Comparison of ENCODE assay signal across 8 cellular contexts in genomic region chrX:104165894-104166734, GRCh38. TPM values are rescaled to one million over a fixed set of nuclear protein-coding genes. Genes with fewer than 3 reads are reported as not detected.
DNase-seq lines count a peak whose midpoint lies in the region; ATAC-seq and TF ChIP-seq lines count a peak whose summit lies in the region.

TSS of gene FAM199X (plus strand) at chrX:104166453. CDS start at chrX:104166786, 333 bp downstream.

- H3K27ac Mint-ChIP-seq in activated naive CD4-positive, alpha-beta T cell treated with anti-CD3 and anti-CD28 coated beads, Interleukin-2, amount 50 U/mL, for 72 hours: peak within 1 kb of the TSS; percentile 66 to 81
- H3K27ac Mint-ChIP-seq in osteocyte (ENCODE audit: unreplicated experiment): peak within 1 kb of the TSS; percentile 90

- ATAC-seq in HG02610 (IDR thresholded peaks at IDR 0.05; ENCODE audit: unreplicated experiment): peak; percentile 98
- peak; percentile 97 for ATAC-seq in SK-N-SH treated with all-trans-retinoic acid at 6 μM for 48 hours
- ATAC-seq in activated naive CD4-positive, alpha-beta T cell treated with anti-CD3 and anti-CD28 coated beads, Interleukin-2, amount 50 U/mL, for 72 hours: peak; percentile 95 to 98
- ATAC-seq in thoracic aorta (ENCODE audit: insufficient number of reproducible peaks, low FRiP score, low read depth): peak; percentile 91

- no peaks in the 10 kb centered on the region for H3K27me3 Mint-ChIP-seq in osteocyte (ENCODE audit: unreplicated experiment)

- peaks cover 21% of the 10 kb centered on the region for H3K4me1 Mint-ChIP-seq in osteocyte (ENCODE audit: unreplicated experiment)

- TF ChIP-seq CTCF in GM12864 (IDR thresholded peaks at IDR 0.05; ENCODE audit: low read depth, low read length, missing control alignments) (peak; percentile 50), osteocyte (IDR thresholded peaks at IDR 0.05) (peak; percentile 73), thoracic aorta (IDR thresholded peaks at IDR 0.05) (peak; percentile 69)

- H3K27ac ChIP-seq in thoracic aorta: peak within 1 kb of the TSS; percentile 75 to 82

- no peaks in the 10 kb centered on the region for H3K9me3 Mint-ChIP-seq in activated naive CD4-positive, alpha-beta T cell treated with anti-CD3 and anti-CD28 coated beads, Interleukin-2, amount 50 U/mL, for 72 hours
- no peaks in the 10 kb centered on the region for H3K9me3 Mint-ChIP-seq in osteocyte (ENCODE audit: unreplicated experiment)

- H3K4me3 Mint-ChIP-seq in osteocyte (ENCODE audit: unreplicated experiment): peak within 1 kb of the TSS; percentile 81

- H3K9me3 ChIP-seq in thoracic aorta: no peaks in the 10 kb centered on the region

- H3K36me3 ChIP-seq in thoracic aorta: no peaks in the 10 kb centered on the region

- H3K36me3 Mint-ChIP-seq in activated naive CD4-positive, alpha-beta T cell treated with anti-CD3 and anti-CD28 coated beads, Interleukin-2, amount 50 U/mL, for 72 hours: peaks cover 0 to 4% of the 10 kb centered on the region in 2 donors
- peaks cover 2% of the 10 kb centered on the region for H3K36me3 Mint-ChIP-seq in osteocyte (ENCODE audit: unreplicated experiment)

- H3K4me1 ChIP-seq in thoracic aorta (ENCODE audit: control insufficient read depth in 1 of 2, low read depth in 2 of 2): peaks cover 4 to 17% of the 10 kb centered on the region in 2 donors

- no peaks in the 10 kb centered on the region for H3K27me3 ChIP-seq in thoracic aorta (replicated peaks; ENCODE audit: insufficient read depth)

- peak; percentile 61 for DNase-seq in GM12864 (ENCODE audit: low read depth)
- DNase-seq in NCI-H1092 (lab: John Stamatoyannopoulos, UW): peak; percentile 72
- DNase-seq in activated naive CD4-positive, alpha-beta T cell treated with anti-CD3 and anti-CD28 coated beads, Interleukin-2, amount 50 U/mL, for 72 hours (ENCODE audit: low spot score in 2 of 2): peak; percentile 82 to 86
- peak; percentile 88 for DNase-seq in glomerular visceral epithelial cell (ENCODE audit: extremely low spot score)
- peak; percentile 95 for DNase-seq in osteocyte (ENCODE audit: extremely low spot score, unreplicated experiment)
- DNase-seq in thoracic aorta (ENCODE audit: low spot score): peak; percentile 22

- H3K4me3 ChIP-seq in GM12864 (ENCODE audit: low read depth, low read length) (peak within 1 kb of the TSS; percentile 93), thoracic aorta (peak within 1 kb of the TSS; percentile 83)

TF ChIP-seq in SK-N-SH treated with all-trans-retinoic acid at 6 μM for 48 hours, 23 proteins besides CTCF, POLR2A, EP300 and RAD21:
- peak; percentile 92 for TF ChIP-seq ZFP3 (CRISPR knock-in tag; IDR thresholded peaks at IDR 0.05)
- TF ChIP-seq ESRRG (CRISPR knock-in tag; IDR thresholded peaks at IDR 0.05): no peak
- no peak for TF ChIP-seq BACH2 (CRISPR knock-in tag; IDR thresholded peaks at IDR 0.05; ENCODE audit: borderline replicate concordance)
- no peak for TF ChIP-seq SNAI2 (CRISPR knock-in tag; IDR thresholded peaks at IDR 0.05)
- no peak for TF ChIP-seq ARNTL (CRISPR knock-in tag; IDR thresholded peaks at IDR 0.05; ENCODE audit: borderline replicate concordance, low read depth)
- TF ChIP-seq, protein P1, sequence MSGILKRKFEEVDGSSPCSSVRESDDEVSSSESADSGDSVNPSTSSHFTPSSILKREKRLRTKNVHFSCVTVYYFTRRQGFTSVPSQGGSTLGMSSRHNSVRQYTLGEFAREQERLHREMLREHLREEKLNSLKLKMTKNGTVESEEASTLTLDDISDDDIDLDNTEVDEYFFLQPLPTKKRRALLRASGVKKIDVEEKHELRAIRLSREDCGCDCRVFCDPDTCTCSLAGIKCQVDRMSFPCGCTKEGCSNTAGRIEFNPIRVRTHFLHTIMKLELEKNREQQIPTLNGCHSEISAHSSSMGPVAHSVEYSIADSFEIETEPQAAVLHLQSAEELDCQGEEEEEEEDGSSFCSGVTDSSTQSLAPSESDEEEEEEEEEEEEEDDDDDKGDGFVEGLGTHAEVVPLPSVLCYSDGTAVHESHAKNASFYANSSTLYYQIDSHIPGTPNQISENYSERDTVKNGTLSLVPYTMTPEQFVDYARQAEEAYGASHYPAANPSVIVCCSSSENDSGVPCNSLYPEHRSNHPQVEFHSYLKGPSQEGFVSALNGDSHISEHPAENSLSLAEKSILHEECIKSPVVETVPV (CRISPR knock-in tag; IDR thresholded peaks at IDR 0.05): no peak

RNA-seq across cellular contexts. Expression of gene FAM199X, which starts in this region (rescaled TPM):
- 10 to 100 TPM in 1 of 2 donors, 1 to 10 TPM in 1; 7.3 to 10.6 TPM for total RNA-seq in activated naive CD4-positive, alpha-beta T cell treated with anti-CD3 and anti-CD28 coated beads, Interleukin-2, amount 50 U/mL, for 72 hours
- total RNA-seq in osteocyte: 11.2 and 11.7 TPM in 2 replicates
- total RNA-seq in thoracic aorta: 10 to 100 TPM; 20.7 to 22.7 TPM

Comparison
In these comparisons a context has a peak if more than half of its experiments do, and no peak if none do; other contexts are left out.
1. Peak in every context shown above with its lines: DNase-seq, ATAC-seq, H3K4me3 ChIP-seq and H3K27ac ChIP-seq.
2. DNase-seq: peak in every context shown above with its lines; median percentile 95 in osteocyte; 88 in glomerular visceral epithelial cell; 84 in activated naive CD4-positive, alpha-beta T cell treated with anti-CD3 and anti-CD28 coated beads, Interleukin-2, amount 50 U/mL, for 72 hours; 72 in NCI-H1092; 61 in GM12864; 22 in thoracic aorta.